8 cellular contexts compared by ENCODE assay signal in genomic region chr3:23805228-23805880, GRCh38. TPM values are rescaled to one million over a fixed set of nuclear protein-coding genes. Genes with fewer than 3 reads are reported as not detected.
DNase-seq lines count a peak whose midpoint lies in the region; ATAC-seq, FAIRE-seq and TF ChIP-seq lines count a peak whose summit lies in the region.

No MANE protein-coding gene starts in this region.

- TF ChIP-seq EP300 in sigmoid colon (IDR thresholded peaks at IDR 0.05) = no peak

- FAIRE-seq in GM12891 (lab: Jason Lieb, UNC) (peak; percentile 57), RCC 7860 (lab: Jason Lieb, UNC) (no peak)

- DNase-seq in GM12891 (ENCODE audit: insufficient read length, low spot score) (no peak), RWPE2 (ENCODE audit: low spot score) (peak; percentile 51), fibroblast of pulmonary artery (ENCODE audit: low read depth) (no peak), sigmoid colon (peak; percentile 67), COLO829 (ENCODE audit: low spot score) (no peak), RCC 7860 (ENCODE audit: low spot score) (no peak), NK-92 (lab: John Stamatoyannopoulos, UW; ENCODE audit: unreplicated experiment) (no peak)
- no peak for DNase-seq in activated CD4-positive, alpha-beta T cell treated with anti-CD3 and anti-CD28 coated beads, Interleukin-2, amount 50 U/mL, for 1 hour

- H3K4me3 ChIP-seq in RWPE2 (ENCODE audit: severe bottlenecking) (peak overlapping the region; percentile 79), fibroblast of pulmonary artery (replicated peaks; ENCODE audit: low read depth, low read length) (peak overlapping the region; percentile 78), sigmoid colon (peak overlapping the region; percentile 77 to 99 (median 94))

- 4 to 13% methylated on average over 21 of the region's 21 CpGs for WGBS in sigmoid colon, 2 donors

- no peak for TF ChIP-seq POLR2A in GM12891 (IDR thresholded peaks at IDR 0.05; ENCODE audit: low read depth, low read length)
- no peak for TF ChIP-seq POLR2A in sigmoid colon (IDR thresholded peaks at IDR 0.05)

- peaks cover 10% of the 10 kb centered on the region for H3K36me3 ChIP-seq in RWPE2 (ENCODE audit: low read depth)
- no peaks in the 10 kb centered on the region for H3K36me3 ChIP-seq in sigmoid colon

- no peaks in the 10 kb centered on the region for H3K9me3 ChIP-seq in RWPE2 (ENCODE audit: severe bottlenecking)
- no peaks in the 10 kb centered on the region for H3K9me3 ChIP-seq in sigmoid colon

- TF ChIP-seq CTCF in RWPE2 (IDR thresholded peaks at IDR 0.05; ENCODE audit: poor library complexity, severe bottlenecking) = no peak
- no peak for TF ChIP-seq CTCF in fibroblast of pulmonary artery (IDR thresholded peaks at IDR 0.05; ENCODE audit: low read length, missing control alignments)
- no peak for TF ChIP-seq CTCF in sigmoid colon (IDR thresholded peaks at IDR 0.05)

- H3K27ac ChIP-seq in RWPE2 (ENCODE audit: poor library complexity, severe bottlenecking) = peak overlapping the region; percentile 73
- H3K27ac ChIP-seq in sigmoid colon = peak overlapping the region; percentile 92 to 96 (median 94)

- intact Hi-C loops in sigmoid colon (cut with DNase I) = loop anchor here (2.0 to 5.0 kb wide), 4 partner anchors 62 to 603 kb away; partner anchors contain the start of genes NR1D2 and UBE2E2

- H3K27me3 ChIP-seq in RWPE2 (ENCODE audit: insufficient read depth, poor library complexity, severe bottlenecking) (no peaks in the 10 kb centered on the region), sigmoid colon (no peaks in the 10 kb centered on the region)

- peak; percentile 15 for ATAC-seq in RWPE2 (ENCODE audit: low read depth)

- H3K4me1 ChIP-seq in RWPE2 (ENCODE audit: insufficient read depth, poor library complexity, severe bottlenecking) = peaks cover 18% of the 10 kb centered on the region
- H3K4me1 ChIP-seq in sigmoid colon = peaks cover 0 to 30% (median 18%) of the 10 kb centered on the region in 4 donors

TF ChIP-seq in GM12891, 5 proteins besides CTCF, POLR2A, EP300 and RAD21:
- no peak for TF ChIP-seq TAF1 (IDR thresholded peaks at IDR 0.05; ENCODE audit: low read depth, low read length)
- TF ChIP-seq SPI1 (IDR thresholded peaks at IDR 0.05; ENCODE audit: low read depth, low read length) = no peak
- TF ChIP-seq PAX5 (IDR thresholded peaks at IDR 0.05; ENCODE audit: insufficient read depth, low read length, severe bottlenecking) = no peak
- TF ChIP-seq POLR2AphosphoS5 (IDR thresholded peaks at IDR 0.05; ENCODE audit: low read depth, low read length) = no peak
- TF ChIP-seq POU2F2 (IDR thresholded peaks at IDR 0.05; ENCODE audit: low read depth, low read length) = no peak

RNA-seq across cellular contexts. Expression of gene UBE2E1, which starts 0.4 kb away (rescaled TPM):
- polyA plus RNA-seq in GM12891 (2012; ENCODE audit: low read depth, missing spikeins) = 153 TPM
- total RNA-seq in sigmoid colon = 100 to 1,000 TPM in 2 of 4 donors, 10 to 100 TPM in 2; 61.4 to 145 (median 104) TPM
- 100 to 1,000 TPM in 1 of 3 donors, 10 to 100 TPM in 2; 78.7 to 108 (median 95.3) TPM for polyA plus RNA-seq in sigmoid colon

Comparison
In these comparisons a context has a peak if more than half of its experiments do, and no peak if none do; other contexts are left out.
1. DNase-seq: peak in RWPE2 (single experiment) and sigmoid colon (single experiment); none in GM12891 (single experiment), fibroblast of pulmonary artery (single experiment), COLO829 (single experiment), RCC 7860 (single experiment), NK-92 (single experiment) and activated CD4-positive, alpha-beta T cell treated with anti-CD3 and anti-CD28 coated beads, Interleukin-2, amount 50 U/mL, for 1 hour (single experiment).
2. Peak in every context shown above with its lines, with median percentiles within 50 percentile points of each other: H3K4me3 ChIP-seq.